In genomic region chrX:46978341-46979291, GRCh38 we compare ENCODE assay signal across 9 cellular contexts.
DNase-seq lines count a peak whose midpoint lies in the region; ATAC-seq and TF ChIP-seq lines count a peak whose summit lies in the region.
"Had no signal": no experiment of that assay in that cellular context is flagged by ENCODE, and none has a peak within 500 bp of the region (broad histone marks: within the 10 kb centered on the region; RNA-seq: fewer than 3 reads in every experiment).

No MANE protein-coding gene starts in this region.

- 66 to 85% (median 81%) methylated on average over 8 of the region's 8 CpGs for WGBS in psoas muscle, 3 donors

- CTCF ChIA-PET in RWPE1 (lab: Yijun Ruan, JAX): interaction anchor here (1.0 kb wide), 1 partner anchor 75 kb away, joined by 3 read pairs; no protein-coding TSS in a partner anchor

- no peaks in the 10 kb centered on the region for H3K9me3 Mint-ChIP-seq in activated T-helper 17 cell treated with anti-CD3 and anti-CD28 coated beads, Interleukin-2, amount 50 U/mL, for 72 hours

- no peak overlapping the region for H2AFZ ChIP-seq in KMS-11 (ENCODE audit: low read depth)

- intact Hi-C loops in psoas muscle (cut with DNase I): loop anchor here in 1 of 2 donors (5.0 kb wide), 1 partner anchor 76 kb away; no protein-coding TSS in a partner anchor

- H3K79me2 ChIP-seq in KMS-11 (ENCODE audit: insufficient read depth, low read depth): no peaks in the 10 kb centered on the region

- DNase-seq in DMS153 treated with DMSO at 0.1 percent for 48 hours (lab: John Stamatoyannopoulos, UW; ENCODE audit: unreplicated experiment) (peak; percentile 0), DMS153 (lab: John Stamatoyannopoulos, UW) (no peak), RWPE1 (ENCODE audit: low spot score) (peak; percentile 11), glomerular endothelial cell (ENCODE audit: extremely low read depth, low read depth, low spot score) (peak; percentile 69), psoas muscle (peak; percentile 65 to 72)

- H3K27me3 Mint-ChIP-seq in activated T-helper 17 cell treated with anti-CD3 and anti-CD28 coated beads, Interleukin-2, amount 50 U/mL, for 72 hours: no peaks in the 10 kb centered on the region

- H3K27ac ChIP-seq in KMS-11: no peak overlapping the region
- H3K27ac ChIP-seq in RWPE1: peak overlapping the region; percentile 60
- no peak overlapping the region for H3K27ac ChIP-seq in psoas muscle
- H3K27ac ChIP-seq: BLaER1 had no signal

- H4K20me1 ChIP-seq in KMS-11 (ENCODE audit: insufficient read depth): no peaks in the 10 kb centered on the region

- H3K4me3 ChIP-seq in KMS-11 (IDR thresholded peaks at IDR 0.05; ENCODE audit: insufficient read depth, low read depth, low read length) (no peak overlapping the region), psoas muscle (no peak overlapping the region)
- H3K4me3 ChIP-seq: BLaER1 had no signal

- peak; percentile 81 for TF ChIP-seq CTCF in KMS-11 (conservative IDR thresholded peaks at IDR 0.05; ENCODE audit: low read depth, low read length)
- peak; percentile 29; the same call in 1 of the 2 replicates for TF ChIP-seq CTCF in RWPE1 (conservative IDR thresholded peaks at IDR 0.05; ENCODE audit: low read depth)
- peak; percentile 57 for TF ChIP-seq CTCF in psoas muscle (IDR thresholded peaks at IDR 0.05)

- no peak overlapping the region for H3K4me3 Mint-ChIP-seq in activated T-helper 17 cell treated with anti-CD3 and anti-CD28 coated beads, Interleukin-2, amount 50 U/mL, for 72 hours

- H3K36me3 Mint-ChIP-seq in activated T-helper 17 cell treated with anti-CD3 and anti-CD28 coated beads, Interleukin-2, amount 50 U/mL, for 72 hours (ENCODE audit: low read depth): no peaks in the 10 kb centered on the region

- no peak overlapping the region for H3K9ac ChIP-seq in KMS-11
- H3K9ac ChIP-seq: BLaER1 had no signal

- H3K4me2 ChIP-seq in KMS-11: no peak overlapping the region
- H3K4me2 ChIP-seq: BLaER1 had no signal

- H3K4me1 Mint-ChIP-seq in activated T-helper 17 cell treated with anti-CD3 and anti-CD28 coated beads, Interleukin-2, amount 50 U/mL, for 72 hours: no peaks in the 10 kb centered on the region

- no peak overlapping the region for H3K27ac Mint-ChIP-seq in activated T-helper 17 cell treated with anti-CD3 and anti-CD28 coated beads, Interleukin-2, amount 50 U/mL, for 72 hours

- H3K36me3 ChIP-seq in KMS-11 (ENCODE audit: insufficient read depth): no peaks in the 10 kb centered on the region
- no peaks in the 10 kb centered on the region for H3K36me3 ChIP-seq in psoas muscle (ENCODE audit: insufficient read depth in 1 of 2, low read depth in 1 of 2)
- H3K36me3 ChIP-seq: BLaER1 had no signal

- H3K4me1 ChIP-seq in KMS-11 (ENCODE audit: low read depth, poor library complexity, severe bottlenecking): peaks cover 9% of the 10 kb centered on the region
- no peaks in the 10 kb centered on the region for H3K4me1 ChIP-seq in psoas muscle
- H3K4me1 ChIP-seq: BLaER1 had no signal

- POLR2A ChIA-PET in RWPE1 (lab: Yijun Ruan, JAX; ENCODE audit: low non-redundant PET): no interaction called here

- ATAC-seq in activated T-helper 17 cell treated with anti-CD3 and anti-CD28 coated beads, Interleukin-2, amount 50 U/mL, for 72 hours (replicated peaks): peak; percentile 73
- ATAC-seq in psoas muscle (peak in 1 of 4 donors; percentile 40), HG03442 (IDR thresholded peaks at IDR 0.05; ENCODE audit: unreplicated experiment) (no peak)

- H3K27me3 ChIP-seq in KMS-11 (ENCODE audit: insufficient read depth, low read depth) (no peaks in the 10 kb centered on the region), psoas muscle (ENCODE audit: insufficient read depth in 3 of 3, low read length in 2 of 3) (no peaks in the 10 kb centered on the region)
- H3K27me3 ChIP-seq: BLaER1 had no signal

- H3K9me3 ChIP-seq in psoas muscle: no peaks in the 10 kb centered on the region

Comparison
In these comparisons a context has a peak if more than half of its experiments do, and no peak if none do; other contexts are left out.
1. CTCF ChIP-seq: peak in every context shown above with its lines; median percentile 81 in KMS-11; 57 in psoas muscle; 29 in RWPE1.